Comparison of ENCODE assay signal across 14 cellular contexts in the genomic region with DNA sequence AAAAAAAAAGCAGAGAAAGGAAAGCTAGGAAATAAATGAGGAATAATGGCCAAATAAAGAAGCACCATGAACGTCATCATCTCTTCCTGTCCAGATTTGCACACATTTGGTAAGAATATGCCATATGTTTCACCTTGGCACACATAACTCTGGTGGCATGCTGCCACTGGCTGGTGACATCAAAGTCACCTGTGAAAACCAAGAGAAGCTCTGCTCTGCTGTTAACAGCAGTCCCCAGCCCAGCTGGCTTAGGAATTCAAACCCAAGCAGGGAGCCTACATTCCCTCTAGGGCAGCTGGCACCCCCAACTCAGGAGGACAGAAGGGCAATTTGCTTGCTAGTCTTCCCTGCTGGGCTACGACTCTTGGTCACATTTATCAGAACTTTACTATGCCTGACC.
"Had no signal": no experiment of that assay in that cellular context is flagged by ENCODE, and none has a peak within 500 bp of the region (broad histone marks: within the 10 kb centered on the region; RNA-seq: fewer than 3 reads in every experiment).

No MANE protein-coding gene starts in this region.

- H3K27ac Mint-ChIP-seq: activated CD4-positive, alpha-beta memory T cell treated with anti-CD3 and anti-CD28 coated beads for 36 hours; activated naive CD8-positive, alpha-beta T cell treated with anti-CD3 and anti-CD28 coated beads for 36 hours; memory B cell; neural progenitor cell had no signal

- DNase-seq: activated CD4-positive, alpha-beta memory T cell treated with anti-CD3 and anti-CD28 coated beads for 36 hours; activated gamma-delta T cell treated with Interleukin-2 at 50 U/mL for 16 hours; activated naive CD8-positive, alpha-beta T cell treated with anti-CD3 and anti-CD28 coated beads for 36 hours; activated T-cell treated with anti-CD3 and anti-CD28 coated beads, Interleukin-2, amount 50 U/mL, for 48 hours; foreskin melanocyte; kidney; left ventricle myocardium inferior; small intestine; thyroid gland; uterus had no signal

- H3K27me3 Mint-ChIP-seq: activated CD4-positive, alpha-beta memory T cell treated with anti-CD3 and anti-CD28 coated beads for 36 hours; activated naive CD8-positive, alpha-beta T cell treated with anti-CD3 and anti-CD28 coated beads for 36 hours; memory B cell had no signal

- H3K27me3 ChIP-seq: breast epithelium, neural progenitor cell, thyroid gland, uterus had no signal

- H3K4me3 ChIP-seq: breast epithelium, left ventricle myocardium inferior, neural progenitor cell, thyroid gland, uterus had no signal

- H3K4me1 ChIP-seq: breast epithelium, parathyroid adenoma, thyroid gland, uterus had no signal

- H3K36me3 ChIP-seq: breast epithelium, left ventricle myocardium inferior, neural progenitor cell, thyroid gland, uterus had no signal

- H3K27ac ChIP-seq: breast epithelium, left ventricle myocardium inferior, neural progenitor cell, parathyroid adenoma, thyroid gland, uterus had no signal

- H3K9me3 Mint-ChIP-seq: activated CD4-positive, alpha-beta memory T cell treated with anti-CD3 and anti-CD28 coated beads for 36 hours; activated naive CD8-positive, alpha-beta T cell treated with anti-CD3 and anti-CD28 coated beads for 36 hours; neural progenitor cell had no signal

- H3K36me3 Mint-ChIP-seq: neural progenitor cell had no signal

- H3K4me1 Mint-ChIP-seq: activated naive CD8-positive, alpha-beta T cell treated with anti-CD3 and anti-CD28 coated beads for 36 hours; memory B cell had no signal

- H3K9ac ChIP-seq: neural progenitor cell, parathyroid adenoma had no signal

- H3K9me3 ChIP-seq: breast epithelium, left ventricle myocardium inferior, thyroid gland, uterus had no signal

- H3K4me3 Mint-ChIP-seq: activated CD4-positive, alpha-beta memory T cell treated with anti-CD3 and anti-CD28 coated beads for 36 hours; activated naive CD8-positive, alpha-beta T cell treated with anti-CD3 and anti-CD28 coated beads for 36 hours; memory B cell; neural progenitor cell had no signal
